Comparison of ENCODE assay signal across 19 cellular contexts in the genomic region with DNA sequence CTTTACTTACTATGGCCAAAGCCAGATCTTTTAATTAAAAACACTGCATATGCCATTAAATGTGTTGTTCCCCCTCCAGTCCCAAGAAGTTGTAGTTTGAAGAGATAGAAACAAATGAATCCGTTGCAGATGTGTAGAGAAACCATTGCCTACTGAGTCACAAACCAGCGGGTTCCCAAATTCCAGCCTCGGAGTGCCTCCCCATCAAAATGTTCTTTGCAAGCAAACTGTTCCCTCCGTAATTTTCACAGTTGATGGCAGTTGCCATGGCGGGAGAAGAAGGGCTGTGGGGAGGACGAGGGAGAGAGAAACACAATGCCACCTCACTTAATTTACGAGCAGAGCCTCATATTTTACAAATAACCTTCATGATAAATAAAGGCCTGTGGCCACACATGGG.
"Had no signal": no experiment of that assay in that cellular context is flagged by ENCODE, and none has a peak within 500 bp of the region (broad histone marks: within the 10 kb centered on the region; RNA-seq: fewer than 3 reads in every experiment).

No MANE protein-coding gene starts in this region.

- H3K27ac Mint-ChIP-seq: activated naive CD4-positive, alpha-beta T cell treated with anti-CD3 and anti-CD28 coated beads, Interleukin-2, amount 50 U/mL, for 72 hours; stimulated activated memory B cell treated with anti-CD40 and anti-IgM and Interleukin-4, amounts not matched to agents 10 μg/mL and 1 μg/mL and 100 μg/mL, for 72 hours; T-helper 1 cell treated with Interleukin-12 subunit alpha and Interleukin-12 subunit beta and Interleukin-4 antibody, amounts not matched to agents 30 μg/mL and 1 μg/mL, for 36 hours; WTC11 had no signal

- H3K4me3 Mint-ChIP-seq: central memory CD8-positive, alpha-beta T cell; stimulated activated memory B cell treated with anti-CD40 and anti-IgM and Interleukin-4, amounts not matched to agents 10 μg/mL and 1 μg/mL and 100 μg/mL, for 72 hours; T-helper 1 cell treated with Interleukin-12 subunit alpha and Interleukin-12 subunit beta and Interleukin-4 antibody, amounts not matched to agents 30 μg/mL and 1 μg/mL, for 36 hours; WTC11 had no signal

- H3K9me3 ChIP-seq: heart right ventricle, left ventricle myocardium inferior, right lobe of liver, stomach, transverse colon had no signal

- H3K36me3 Mint-ChIP-seq: activated naive CD4-positive, alpha-beta T cell treated with anti-CD3 and anti-CD28 coated beads, Interleukin-2, amount 50 U/mL, for 72 hours; stimulated activated memory B cell treated with anti-CD40 and anti-IgM and Interleukin-4, amounts not matched to agents 10 μg/mL and 1 μg/mL and 100 μg/mL, for 72 hours; WTC11 had no signal

- H3K4me3 ChIP-seq: heart right ventricle, left ventricle myocardium inferior, right lobe of liver, smooth muscle cell, stomach, transverse colon had no signal

- H3K9me3 Mint-ChIP-seq: stimulated activated memory B cell treated with anti-CD40 and anti-IgM and Interleukin-4, amounts not matched to agents 10 μg/mL and 1 μg/mL and 100 μg/mL, for 72 hours; T-helper 1 cell treated with Interleukin-12 subunit alpha and Interleukin-12 subunit beta and Interleukin-4 antibody, amounts not matched to agents 30 μg/mL and 1 μg/mL, for 36 hours; WTC11 had no signal

- DNase-seq: activated T-cell treated with anti-CD3 and anti-CD28 coated beads, Interleukin-2, amount 50 U/mL, for 1 hour; aorta; brain microvascular endothelial cell; effector memory CD4-positive, alpha-beta T cell; heart right ventricle; left ventricle myocardium inferior; mammary epithelial cell; occipital lobe; right lobe of liver; stimulated activated CD4-positive, alpha-beta T cell treated with anti-CD3 and anti-CD28 coated beads, Interleukin-15, amount 100 ng/mL, for 24 hours; stomach; T1000; transverse colon had no signal

- H3K4me1 Mint-ChIP-seq: central memory CD8-positive, alpha-beta T cell; stimulated activated memory B cell treated with anti-CD40 and anti-IgM and Interleukin-4, amounts not matched to agents 10 μg/mL and 1 μg/mL and 100 μg/mL, for 72 hours had no signal

- H3K27me3 ChIP-seq: brain microvascular endothelial cell, heart right ventricle, right lobe of liver, stomach, transverse colon had no signal

- H3K27ac ChIP-seq: brain microvascular endothelial cell, heart right ventricle, left ventricle myocardium inferior, right lobe of liver, stomach had no signal

- H3K27me3 Mint-ChIP-seq: central memory CD8-positive, alpha-beta T cell; stimulated activated memory B cell treated with anti-CD40 and anti-IgM and Interleukin-4, amounts not matched to agents 10 μg/mL and 1 μg/mL and 100 μg/mL, for 72 hours had no signal

- ATAC-seq: activated naive CD4-positive, alpha-beta T cell treated with anti-CD3 and anti-CD28 coated beads, Interleukin-2, amount 50 U/mL, for 72 hours; right lobe of liver; stimulated activated memory B cell treated with anti-CD40 and anti-IgM and Interleukin-4, amounts not matched to agents 10 μg/mL and 1 μg/mL and 100 μg/mL, for 72 hours; WTC11 had no signal

- H3K36me3 ChIP-seq: brain microvascular endothelial cell, heart right ventricle, left ventricle myocardium inferior, right lobe of liver, stomach, transverse colon had no signal
